Comparison of ENCODE assay signal across 26 cellular contexts in genomic region chr17:5618511-5618910, GRCh38. TPM values are rescaled to one million over a fixed set of nuclear protein-coding genes. Genes with fewer than 3 reads are reported as not detected.
DNase-seq lines count a peak whose midpoint lies in the region; TF ChIP-seq lines count a peak whose summit lies in the region.
"Had no signal": no experiment of that assay in that cellular context is flagged by ENCODE, and none has a peak within 500 bp of the region (broad histone marks: within the 10 kb centered on the region; RNA-seq: fewer than 3 reads in every experiment).

No MANE protein-coding gene starts in this region.

- H3K9me3 Mint-ChIP-seq in activated naive CD8-positive, alpha-beta T cell treated with anti-CD3 and anti-CD28 coated beads for 36 hours = no peaks in the 10 kb centered on the region
- H3K9me3 Mint-ChIP-seq: activated naive CD4-positive, alpha-beta T cell treated with anti-CD3 and anti-CD28 coated beads, Interleukin-2, amount 50 U/mL, for 72 hours; mesothelial cell of epicardium had no signal

- peaks cover 23% of the 10 kb centered on the region for H3K27me3 Mint-ChIP-seq in activated naive CD8-positive, alpha-beta T cell treated with anti-CD3 and anti-CD28 coated beads for 36 hours

- peaks cover 18% of the 10 kb centered on the region for H3K27me3 ChIP-seq in adipocyte (replicated peaks; ENCODE audit: control insufficient read depth, insufficient read depth, low read length)
- H3K27me3 ChIP-seq: uterus had no signal

- no peak for TF ChIP-seq CTCF in 22Rv1 (IDR thresholded peaks at IDR 0.05)

- no peaks in the 10 kb centered on the region for H3K4me1 Mint-ChIP-seq in activated naive CD8-positive, alpha-beta T cell treated with anti-CD3 and anti-CD28 coated beads for 36 hours
- H3K4me1 Mint-ChIP-seq: mesothelial cell of epicardium had no signal

- peak overlapping the region; percentile 63 for H3K27ac ChIP-seq in 22Rv1
- H3K27ac ChIP-seq: breast epithelium, gastrocnemius medialis, HL-60, neutrophil, SJSA1, thoracic aorta, uterus, WERI-Rb-1 had no signal

- peak; percentile 47 for DNase-seq in DMS53 (lab: John Stamatoyannopoulos, UW)
- DNase-seq in NCI-H146 treated with DMSO at 0.1 percent for 48 hours (lab: John Stamatoyannopoulos, UW; ENCODE audit: unreplicated experiment) = peak; percentile 25
- peak; percentile 2 for DNase-seq in adipocyte (ENCODE audit: low read depth)
- DNase-seq in activated naive CD8-positive, alpha-beta T cell treated with anti-CD3 and anti-CD28 coated beads for 36 hours = no peak
- no peak for DNase-seq in NCI-H1436 (lab: John Stamatoyannopoulos, UW)
- no peak for DNase-seq in GF-D8 (lab: John Stamatoyannopoulos, UW)
- DNase-seq: activated CD8-positive, alpha-beta memory T cell treated with anti-CD3 and anti-CD28 coated beads for 24 hours; activated effector memory CD4-positive, alpha-beta T cell treated with Interleukin-2 at 50 U/mL for 16 hours; anterior cingulate cortex; gastrocnemius medialis; Kasumi-1; MV-4-11; NCI-H1694 treated with DMSO at 0.1 percent for 48 hours; NCI-H524 treated with DMSO at 0.1 percent for 48 hours; right cardiac atrium; stimulated activated naive CD8-positive, alpha-beta T cell treated with anti-CD3 and anti-CD28 coated beads, Interleukin-15, Interleukin-2, amounts not matched to agents 100 U/mL and 50 U/mL, for 24 hours; uterus; WERI-Rb-1 had no signal

- H3K4me1 ChIP-seq in adipocyte (ENCODE audit: control insufficient read depth, insufficient read depth, low read length) = no peaks in the 10 kb centered on the region
- H3K4me1 ChIP-seq: breast epithelium, gastrocnemius medialis, SJSA1, uterus had no signal

- no peaks in the 10 kb centered on the region for H3K36me3 Mint-ChIP-seq in activated naive CD8-positive, alpha-beta T cell treated with anti-CD3 and anti-CD28 coated beads for 36 hours
- H3K36me3 Mint-ChIP-seq: activated naive CD4-positive, alpha-beta T cell treated with anti-CD3 and anti-CD28 coated beads, Interleukin-2, amount 50 U/mL, for 72 hours; mesothelial cell of epicardium had no signal

- no peak overlapping the region for H3K4me3 Mint-ChIP-seq in activated naive CD8-positive, alpha-beta T cell treated with anti-CD3 and anti-CD28 coated beads for 36 hours
- H3K4me3 Mint-ChIP-seq: mesothelial cell of epicardium had no signal

- H3K4me3 ChIP-seq in adipocyte (ENCODE audit: low read length) = no peak overlapping the region
- H3K4me3 ChIP-seq: breast epithelium, gastrocnemius medialis, SJSA1, thoracic aorta, uterus had no signal

- H3K36me3 ChIP-seq in adipocyte (ENCODE audit: control insufficient read depth, insufficient read depth, low read length, severe bottlenecking) = no peaks in the 10 kb centered on the region
- H3K36me3 ChIP-seq: breast epithelium, gastrocnemius medialis, neutrophil, SJSA1, thoracic aorta, uterus, WERI-Rb-1 had no signal

- no peak overlapping the region for H3K9ac ChIP-seq in adipocyte (ENCODE audit: low read length)

- H3K27ac Mint-ChIP-seq in activated naive CD8-positive, alpha-beta T cell treated with anti-CD3 and anti-CD28 coated beads for 36 hours = no peak overlapping the region
- H3K27ac Mint-ChIP-seq: activated naive CD4-positive, alpha-beta T cell treated with anti-CD3 and anti-CD28 coated beads, Interleukin-2, amount 50 U/mL, for 72 hours; mesothelial cell of epicardium had no signal

- no peaks in the 10 kb centered on the region for H3K9me3 ChIP-seq in adipocyte (ENCODE audit: control insufficient read depth, low read length)
- H3K9me3 ChIP-seq: breast epithelium, gastrocnemius medialis, neutrophil, SJSA1, thoracic aorta, uterus had no signal

RNA-seq across cellular contexts. Expression of gene NLRP1, which starts 34.2 kb away (rescaled TPM):
- total RNA-seq in activated naive CD8-positive, alpha-beta T cell treated with anti-CD3 and anti-CD28 coated beads for 36 hours = 10 to 100 TPM; 17.2 to 18.8 TPM

Comparison
In these comparisons a context has a peak if more than half of its experiments do, and no peak if none do; other contexts are left out.
1. DNase-seq: peak in DMS53 (single experiment), NCI-H146 treated with DMSO at 0.1 percent for 48 hours (single experiment) and adipocyte (single experiment); none in activated naive CD8-positive, alpha-beta T cell treated with anti-CD3 and anti-CD28 coated beads for 36 hours (single experiment), NCI-H1436 (single experiment) and GF-D8 (single experiment).